ENCODE assay signal across 8 cellular contexts in genomic region chrX:15751160-15751819, GRCh38. TPM values are rescaled to one million over a fixed set of nuclear protein-coding genes. Genes with fewer than 3 reads are reported as not detected.
A peak's percentile ranks its signal among the peaks of the same experiment; 100 is the strongest.
DNase-seq lines count a peak whose midpoint lies in the region; ATAC-seq and TF ChIP-seq lines count a peak whose summit lies in the region.

No MANE protein-coding gene starts in this region.

- TF ChIP-seq POLR2A in thyroid gland (IDR thresholded peaks at IDR 0.05), result no peak

- H3K36me3 ChIP-seq in right atrium auricular region (no peaks in the 10 kb centered on the region), thyroid gland (no peaks in the 10 kb centered on the region)

- peak overlapping the region; percentile 55 for H3K4me3 Mint-ChIP-seq in activated CD8-positive, alpha-beta memory T cell treated with anti-CD3 and anti-CD28 coated beads, Interleukin-2, amount 10 ng/mL, durations not matched to agents 7 days and 5 days

- H3K27ac ChIP-seq in VCaP (peak overlapping the region; percentile 88), right atrium auricular region (peak overlapping the region; percentile 75 to 76), thyroid gland (peak overlapping the region; percentile 7 to 49 (median 41))

- no peaks in the 10 kb centered on the region for H3K27me3 Mint-ChIP-seq in activated CD8-positive, alpha-beta memory T cell treated with anti-CD3 and anti-CD28 coated beads, Interleukin-2, amount 10 ng/mL, durations not matched to agents 7 days and 5 days

- H3K4me1 ChIP-seq in right atrium auricular region (peaks cover 0 to 16% of the 10 kb centered on the region in 2 donors), thyroid gland (peaks cover 12 to 17% of the 10 kb centered on the region in 2 donors)

- peak; percentile 67 for ATAC-seq in activated CD8-positive, alpha-beta memory T cell treated with anti-CD3 and anti-CD28 coated beads, Interleukin-2, amount 10 ng/mL, durations not matched to agents 7 days and 5 days
- no peak for ATAC-seq in GM18870 (IDR thresholded peaks at IDR 0.05; ENCODE audit: unreplicated experiment)

- DNase-seq in activated CD8-positive, alpha-beta memory T cell treated with anti-CD3 and anti-CD28 coated beads, Interleukin-2, amount 10 ng/mL, durations not matched to agents 7 days and 5 days, result peak; percentile 45
- no peak for DNase-seq in activated CD8-positive, alpha-beta memory T cell treated with anti-CD3 and anti-CD28 coated beads, Interleukin-2, amount 50 U/mL, for 48 hours
- DNase-seq in right atrium auricular region (ENCODE audit: low spot score), result no peak
- DNase-seq in thyroid gland, result no peak
- DNase-seq in DMS 273 treated with DMSO at 0.1 percent for 48 hours (lab: John Stamatoyannopoulos, UW), result no peak
- DNase-seq in posterior cingulate gyrus, result no peak

- CTCF ChIA-PET in activated CD8-positive, alpha-beta memory T cell treated with anti-CD3 and anti-CD28 coated beads, Interleukin-2, amount 10 ng/mL, durations not matched to agents 7 days and 5 days (lab: Charles Lee), result interaction anchor here (1.5 kb wide), 1 partner anchor 13 kb away, joined by 4 read pairs; the partner anchor contains the start of gene CA5B

- TF ChIP-seq CTCF in VCaP (conservative IDR thresholded peaks at IDR 0.05) (no peak), right atrium auricular region (IDR thresholded peaks at IDR 0.05) (no peak), thyroid gland (IDR thresholded peaks at IDR 0.05) (no peak)

- no peaks in the 10 kb centered on the region for H3K27me3 ChIP-seq in right atrium auricular region
- H3K27me3 ChIP-seq in thyroid gland, result no peaks in the 10 kb centered on the region

- H3K9me3 Mint-ChIP-seq in activated CD8-positive, alpha-beta memory T cell treated with anti-CD3 and anti-CD28 coated beads, Interleukin-2, amount 10 ng/mL, durations not matched to agents 7 days and 5 days (ENCODE audit: low read depth), result no peaks in the 10 kb centered on the region

- intact Hi-C loops in thyroid gland (cut with DNase I) (no loop called here), posterior cingulate gyrus (cut with DNase I) (no loop called here)

- H3K9me3 ChIP-seq in right atrium auricular region, result no peaks in the 10 kb centered on the region
- no peaks in the 10 kb centered on the region for H3K9me3 ChIP-seq in thyroid gland

- H3K4me1 Mint-ChIP-seq in activated CD8-positive, alpha-beta memory T cell treated with anti-CD3 and anti-CD28 coated beads, Interleukin-2, amount 10 ng/mL, durations not matched to agents 7 days and 5 days, result peaks cover 44% of the 10 kb centered on the region

- H3K4me3 ChIP-seq in right atrium auricular region, result no peak overlapping the region
- H3K4me3 ChIP-seq in thyroid gland (replicated peaks in 1 of 3), result no peak overlapping the region

- WGBS in thyroid gland, 2 donors, result 33 to 46% methylated on average over 4 of the region's 4 CpGs

- H3K36me3 Mint-ChIP-seq in activated CD8-positive, alpha-beta memory T cell treated with anti-CD3 and anti-CD28 coated beads, Interleukin-2, amount 10 ng/mL, durations not matched to agents 7 days and 5 days, result peaks cover 14% of the 10 kb centered on the region

- peak overlapping the region; percentile 97 for H3K27ac Mint-ChIP-seq in activated CD8-positive, alpha-beta memory T cell treated with anti-CD3 and anti-CD28 coated beads, Interleukin-2, amount 10 ng/mL, durations not matched to agents 7 days and 5 days

RNA-seq across cellular contexts. Expression of gene CA5B, which starts 13.2 kb away (rescaled TPM):
- 10 to 100 TPM in 1 of 2 experiments, 1 to 10 TPM in 1; 7.8 to 12.7 TPM for total RNA-seq in activated CD8-positive, alpha-beta memory T cell treated with anti-CD3 and anti-CD28 coated beads, Interleukin-2, amount 10 ng/mL, durations not matched to agents 7 days and 5 days
- total RNA-seq in right atrium auricular region (1 to 10 TPM; 6.4 to 8.6 TPM), thyroid gland (10 to 100 TPM in 3 of 4 donors, 1 to 10 TPM in 1; 9.9 to 31.6 (median 14.9) TPM)

RNA-seq across cellular contexts. Expression of gene ZRSR2, which starts 39.0 kb away (rescaled TPM):
- total RNA-seq in activated CD8-positive, alpha-beta memory T cell treated with anti-CD3 and anti-CD28 coated beads, Interleukin-2, amount 10 ng/mL, durations not matched to agents 7 days and 5 days, result 10 to 100 TPM; 18.0 to 20.1 TPM
- total RNA-seq in right atrium auricular region, result 1 to 10 TPM; 4.0 to 6.1 TPM
- total RNA-seq in thyroid gland, result 100 to 1,000 TPM in 1 of 4 donors, 10 to 100 TPM in 1, 1 to 10 TPM in 2; 3.3 to 106 (median 13.2) TPM
